Comparison of ENCODE assay signal across 1 cellular context in genomic region chr19:51111606-51112005, GRCh38.
TF ChIP-seq lines count a peak whose summit lies in the region.

No MANE protein-coding gene starts in this region.

TF ChIP-seq in GM23338, 12 proteins besides CTCF, POLR2A, EP300 and RAD21 (continued from another document):
- no peak for TF ChIP-seq ZNF462 (CRISPR knock-in tag; IDR thresholded peaks at IDR 0.05)
- TF ChIP-seq EZH2 (IDR thresholded peaks at IDR 0.05; ENCODE audit: low read depth, unreplicated experiment), result no peak
- no peak for TF ChIP-seq REST (IDR thresholded peaks at IDR 0.05; ENCODE audit: unreplicated experiment)
- TF ChIP-seq POLR2AphosphoS5 (IDR thresholded peaks at IDR 0.05; ENCODE audit: low read depth), result no peak
- no peak for TF ChIP-seq JUNB (IDR thresholded peaks at IDR 0.05; ENCODE audit: unreplicated experiment)
- no peak for TF ChIP-seq ETS1 (IDR thresholded peaks at IDR 0.05)
- no peak for TF ChIP-seq ZNF114 (CRISPR knock-in tag; IDR thresholded peaks at IDR 0.05)
- TF ChIP-seq NANOG (IDR thresholded peaks at IDR 0.05; ENCODE audit: borderline replicate concordance), result no peak
- TF ChIP-seq EZH2phosphoT487 (IDR thresholded peaks at IDR 0.05; ENCODE audit: unreplicated experiment), result no peak
